Comparison of ENCODE assay signal across 7 cellular contexts in genomic region chr9:38641985-38642864, GRCh38. TPM values are rescaled to one million over a fixed set of nuclear protein-coding genes. Genes with fewer than 3 reads are reported as not detected.
DNase-seq lines count a peak whose midpoint lies in the region; ATAC-seq and TF ChIP-seq lines count a peak whose summit lies in the region.

No MANE protein-coding gene starts in this region.

- H3K27ac Mint-ChIP-seq in T-helper 17 cell: no peak overlapping the region

- H3K4me3 Mint-ChIP-seq in T-helper 17 cell: no peak overlapping the region

- peaks cover 2% of the 10 kb centered on the region for H3K36me3 Mint-ChIP-seq in T-helper 17 cell (ENCODE audit: low read depth)

- peaks cover 27% of the 10 kb centered on the region for H3K27me3 Mint-ChIP-seq in T-helper 17 cell

- TF ChIP-seq POLR2A in heart left ventricle (IDR thresholded peaks at IDR 0.05): no peak

- intact Hi-C loops in heart left ventricle (cut with DNase I): loop anchor here in 1 of 10 donors (10.0 kb wide), 1 partner anchor 63 kb away; no protein-coding TSS in a partner anchor

- H3K4me1 Mint-ChIP-seq in T-helper 17 cell: no peaks in the 10 kb centered on the region

- H3K27ac ChIP-seq in heart left ventricle (no peak overlapping the region), substantia nigra (ENCODE audit: low read depth, low read length, poor library complexity, severe bottlenecking) (peak overlapping the region; percentile 66)

- H3K27me3 ChIP-seq in MG63: no peaks in the 10 kb centered on the region
- peaks cover 0 to 7% (median 0%) of the 10 kb centered on the region in 9 donors for H3K27me3 ChIP-seq in heart left ventricle

- H3K4me3 ChIP-seq in MG63: no peak overlapping the region
- H3K4me3 ChIP-seq in heart left ventricle: no peak overlapping the region

- H3K36me3 ChIP-seq in MG63 (no peaks in the 10 kb centered on the region), heart left ventricle (no peaks in the 10 kb centered on the region)

- TF ChIP-seq CTCF in GM12874 (IDR thresholded peaks at IDR 0.05; ENCODE audit: insufficient read depth, low read depth, low read length) (peak; percentile 32; the same call in 1 of the 2 replicates), heart left ventricle (IDR thresholded peaks at IDR 0.05) (peak in 11 of 12 donors; percentile 12 to 50 (median 40))

- DNase-seq in MG63: peak; percentile 21
- DNase-seq in T-helper 17 cell: no peak
- no peak for DNase-seq in heart left ventricle
- peak in 28 of 49 donors; percentile 7 to 57 (median 30) for DNase-seq in substantia nigra (lab: John Stamatoyannopoulos, UW)
- DNase-seq in stimulated activated CD4-positive, alpha-beta T cell treated with anti-CD3 and anti-CD28 coated beads, Interleukin-12 subunit alpha, Interleukin-12 subunit beta, amount 100 ng/mL, for 4 hours: no peak
- no peak for DNase-seq in cortex of kidney (lab: John Stamatoyannopoulos, UW)

- no peaks in the 10 kb centered on the region for H3K9me3 ChIP-seq in MG63
- H3K9me3 ChIP-seq in T-helper 17 cell (ENCODE audit: control insufficient read depth, low read length, poor library complexity, severe bottlenecking): no peaks in the 10 kb centered on the region
- H3K9me3 ChIP-seq in heart left ventricle: no peaks in the 10 kb centered on the region

- ATAC-seq in T-helper 17 cell: peak; percentile 50
- peak; percentile 87 to 91 (median 90) for ATAC-seq in heart left ventricle

- 57 to 66% (median 60%) methylated on average over 12 of the region's 12 CpGs for WGBS in heart left ventricle, 4 donors

- H3K4me1 ChIP-seq in heart left ventricle: peaks cover 0 to 4% (median 0%) of the 10 kb centered on the region in 12 donors

RNA-seq across cellular contexts. Expression of gene ANKRD18A, which starts 21.8 kb away (rescaled TPM):
- total RNA-seq in MG63 (2014; rRNA removed; shearing (Covaris generic); ENCODE audit: low replicate concordance): 0.07 TPM in 1 of 2 replicates, not detected in the other
- total RNA-seq in T-helper 17 cell (10 to 100 TPM; 21.0 to 22.3 TPM), heart left ventricle (1 to 10 TPM in 6 of 9 donors, under 1 TPM in 3; 0.20 to 6.8 (median 3.1) TPM)
- polyA plus RNA-seq in heart left ventricle: 1 to 10 TPM; 1.3 to 2.2 TPM

Comparison
In these comparisons a context has a peak if more than half of its experiments do, and no peak if none do; other contexts are left out.
1. DNase-seq: peak in MG63 (single experiment) and substantia nigra (28 of 49); none in T-helper 17 cell (0 of 3), heart left ventricle (0 of 5), stimulated activated CD4-positive, alpha-beta T cell treated with anti-CD3 and anti-CD28 coated beads, Interleukin-12 subunit alpha, Interleukin-12 subunit beta, amount 100 ng/mL, for 4 hours (single experiment) and cortex of kidney (single experiment).